Comparison of ENCODE assay signal across 22 cellular contexts in the genomic region with DNA sequence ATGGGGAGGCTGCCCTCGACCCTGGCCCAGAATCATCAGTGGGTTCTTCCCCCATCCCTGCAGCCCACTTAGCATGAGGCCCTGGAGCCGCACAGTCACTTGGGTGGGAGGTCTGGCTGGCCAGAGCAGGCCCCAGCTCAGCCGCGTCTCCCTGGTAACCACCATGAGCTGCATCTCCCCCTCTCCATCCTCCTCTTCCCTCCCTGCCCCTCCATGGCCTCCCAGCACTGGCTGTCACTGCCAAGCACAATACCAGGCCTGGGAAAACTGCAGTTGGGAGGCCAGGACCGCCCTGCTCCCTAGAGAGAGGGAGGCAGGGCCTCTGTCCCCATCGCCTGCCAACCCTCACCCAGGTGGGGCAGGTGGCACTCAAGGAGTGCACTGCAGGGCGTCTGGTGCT. TPM values are rescaled to one million over a fixed set of nuclear protein-coding genes. Genes with fewer than 3 reads are reported as not detected.
DNase-seq lines count a peak whose midpoint lies in the region; ATAC-seq and TF ChIP-seq lines count a peak whose summit lies in the region.
"Had no signal": no experiment of that assay in that cellular context is flagged by ENCODE, and none has a peak within 500 bp of the region (broad histone marks: within the 10 kb centered on the region; RNA-seq: fewer than 3 reads in every experiment).

No MANE protein-coding gene starts in this region.

- peak overlapping the region; percentile 50 for H3K27ac ChIP-seq in endodermal cell (ENCODE audit: low read depth, low read length)
- peak overlapping the region; percentile 18 to 19 for H3K27ac ChIP-seq in testis
- H3K27ac ChIP-seq: KMS-11 had no signal

- CTCF ChIA-PET in activated CD8-positive, alpha-beta T cell treated with anti-CD3 and anti-CD28 coated beads, Interleukin-2, amount 10 ng/mL, durations not matched to agents 7 days and 5 days (lab: Charles Lee), result interaction anchor here (1.9 kb wide), 1 partner anchor 8 kb away, joined by 7 read pairs; no protein-coding TSS in a partner anchor

- POLR2A ChIA-PET in activated CD8-positive, alpha-beta T cell treated with anti-CD3 and anti-CD28 coated beads, Interleukin-2, amount 10 ng/mL, durations not matched to agents 7 days and 5 days (lab: Charles Lee), result no interaction called here

- H3K36me3 ChIP-seq in endodermal cell (ENCODE audit: control insufficient read depth, insufficient read depth, low read length) (no peaks in the 10 kb centered on the region), testis (ENCODE audit: low read depth, missing control alignments) (no peaks in the 10 kb centered on the region)

- H3K4me3 ChIP-seq in endodermal cell (ENCODE audit: low read length), result no peak overlapping the region
- H3K4me3 ChIP-seq in testis, result no peak overlapping the region

- DNase-seq in NCI-H1417 (lab: John Stamatoyannopoulos, UW) (peak in 2 of 3 experiments; percentile 21 to 46), NCI-H1417 treated with DMSO at 0.1 percent for 48 hours (lab: John Stamatoyannopoulos, UW) (no peak), NCI-H2227 treated with DMSO at 0.1 percent for 48 hours (lab: John Stamatoyannopoulos, UW) (peak; percentile 32), endodermal cell (no peak), testis (no peak)
- DNase-seq in activated CD8-positive, alpha-beta T cell treated with anti-CD3 and anti-CD28 coated beads, Interleukin-2, amount 10 ng/mL, durations not matched to agents 7 days and 5 days, result no peak
- no peak for DNase-seq in stimulated activated effector memory CD8-positive, alpha-beta T cell treated with anti-CD3 and anti-CD28 coated beads, Interleukin-12 subunit alpha, Interleukin-12 subunit beta, amount 100 ng/mL, for 72 hours (ENCODE audit: low spot score in 2 of 2)
- DNase-seq: 8988T; activated CD4-positive, alpha-beta T cell treated with anti-CD3 and anti-CD28 coated beads, Interleukin-2, amount 50 U/mL, for 1 hour; activated CD8-positive, alpha-beta memory T cell treated with anti-CD3 and anti-CD28 coated beads, Interleukin-2, amount 50 U/mL, for 4 hours; activated naive CD8-positive, alpha-beta T cell treated with anti-CD3 and anti-CD28 coated beads, Interleukin-2, amount 10 ng/mL, durations not matched to agents 7 days and 5 days; AML-193; DMS79; HFFc6; kidney glomerular epithelial cell; NCI-H187; NCI-H510A treated with DMSO at 0.1 percent for 48 hours had no signal

- TF ChIP-seq CTCF in endodermal cell (conservative IDR thresholded peaks at IDR 0.05) (no peak), testis (IDR thresholded peaks at IDR 0.05) (no peak)

- no peak overlapping the region for H3K9ac ChIP-seq in endodermal cell (ENCODE audit: extremely low read depth, low read length, poor library complexity, severe bottlenecking)
- H3K9ac ChIP-seq: KMS-11 had no signal

- 75 to 78% methylated on average over 4 to 7 of the region's 7 CpGs for WGBS in endodermal cell (ENCODE audit: insufficient coverage in 1 of 2, insufficient read length in 1 of 2), 2 experiments
- 62 to 83% methylated on average over 7 of the region's 7 CpGs for WGBS in testis, 2 donors

- H3K27me3 ChIP-seq in endodermal cell (ENCODE audit: control insufficient read depth, insufficient read depth, low read length, poor library complexity, severe bottlenecking), result no peaks in the 10 kb centered on the region
- H3K27me3 ChIP-seq in testis, result no peaks in the 10 kb centered on the region

- H3K4me1 ChIP-seq in endodermal cell (ENCODE audit: control insufficient read depth, insufficient read depth, low read length) (no peaks in the 10 kb centered on the region), testis (peaks cover 20% of the 10 kb centered on the region)

- H3K27me3 Mint-ChIP-seq in endodermal cell (ENCODE audit: insufficient read depth), result no peaks in the 10 kb centered on the region
- peaks cover 3% of the 10 kb centered on the region for H3K27me3 Mint-ChIP-seq in activated CD8-positive, alpha-beta T cell treated with anti-CD3 and anti-CD28 coated beads, Interleukin-2, amount 10 ng/mL, durations not matched to agents 7 days and 5 days (ENCODE audit: low read depth)

- no peaks in the 10 kb centered on the region for H3K4me1 Mint-ChIP-seq in endodermal cell
- peaks cover 4% of the 10 kb centered on the region for H3K4me1 Mint-ChIP-seq in activated CD8-positive, alpha-beta T cell treated with anti-CD3 and anti-CD28 coated beads, Interleukin-2, amount 10 ng/mL, durations not matched to agents 7 days and 5 days (ENCODE audit: low read depth)
- peaks cover 9% of the 10 kb centered on the region for H3K4me1 Mint-ChIP-seq in stimulated activated effector memory CD8-positive, alpha-beta T cell treated with anti-CD3 and anti-CD28 coated beads, Interleukin-12 subunit alpha, Interleukin-12 subunit beta, amount 100 ng/mL, for 72 hours
- H3K4me1 Mint-ChIP-seq: memory B cell had no signal

- H3K9me3 ChIP-seq in endodermal cell (ENCODE audit: control insufficient read depth, low read length) (no peaks in the 10 kb centered on the region), testis (no peaks in the 10 kb centered on the region)

- H3K9me3 Mint-ChIP-seq in endodermal cell, result no peaks in the 10 kb centered on the region
- H3K9me3 Mint-ChIP-seq in activated CD8-positive, alpha-beta T cell treated with anti-CD3 and anti-CD28 coated beads, Interleukin-2, amount 10 ng/mL, durations not matched to agents 7 days and 5 days (ENCODE audit: insufficient read depth), result no peaks in the 10 kb centered on the region
- no peaks in the 10 kb centered on the region for H3K9me3 Mint-ChIP-seq in stimulated activated effector memory CD8-positive, alpha-beta T cell treated with anti-CD3 and anti-CD28 coated beads, Interleukin-12 subunit alpha, Interleukin-12 subunit beta, amount 100 ng/mL, for 72 hours
- H3K9me3 Mint-ChIP-seq: activated naive CD8-positive, alpha-beta T cell treated with anti-CD3 and anti-CD28 coated beads, Interleukin-2, amount 10 ng/mL, durations not matched to agents 7 days and 5 days; dendritic cell treated with granulocyte-macrophage colony-stimulating factor and Interleukin-4, amounts not matched to agents 40 ng/mL and 50 ng/mL, for 4 days; HFFc6; memory B cell had no signal

- no peak overlapping the region for H3K4me3 Mint-ChIP-seq in endodermal cell
- H3K4me3 Mint-ChIP-seq in activated CD8-positive, alpha-beta T cell treated with anti-CD3 and anti-CD28 coated beads, Interleukin-2, amount 10 ng/mL, durations not matched to agents 7 days and 5 days, result no peak overlapping the region
- no peak overlapping the region for H3K4me3 Mint-ChIP-seq in stimulated activated effector memory CD8-positive, alpha-beta T cell treated with anti-CD3 and anti-CD28 coated beads, Interleukin-12 subunit alpha, Interleukin-12 subunit beta, amount 100 ng/mL, for 72 hours
- H3K4me3 Mint-ChIP-seq: activated naive CD8-positive, alpha-beta T cell treated with anti-CD3 and anti-CD28 coated beads, Interleukin-2, amount 10 ng/mL, durations not matched to agents 7 days and 5 days; dendritic cell treated with granulocyte-macrophage colony-stimulating factor and Interleukin-4, amounts not matched to agents 40 ng/mL and 50 ng/mL, for 4 days; HFFc6; memory B cell had no signal

- H3K27ac Mint-ChIP-seq in endodermal cell, result no peak overlapping the region
- H3K27ac Mint-ChIP-seq in activated CD8-positive, alpha-beta T cell treated with anti-CD3 and anti-CD28 coated beads, Interleukin-2, amount 10 ng/mL, durations not matched to agents 7 days and 5 days, result no peak overlapping the region
- no peak overlapping the region for H3K27ac Mint-ChIP-seq in stimulated activated effector memory CD8-positive, alpha-beta T cell treated with anti-CD3 and anti-CD28 coated beads, Interleukin-12 subunit alpha, Interleukin-12 subunit beta, amount 100 ng/mL, for 72 hours
- H3K27ac Mint-ChIP-seq: activated naive CD8-positive, alpha-beta T cell treated with anti-CD3 and anti-CD28 coated beads, Interleukin-2, amount 10 ng/mL, durations not matched to agents 7 days and 5 days; dendritic cell treated with granulocyte-macrophage colony-stimulating factor and Interleukin-4, amounts not matched to agents 40 ng/mL and 50 ng/mL, for 4 days; HFFc6; memory B cell had no signal

- intact Hi-C loops in testis (cut with DNase I; ENCODE audit: low total_unique reads), result no loop called here

- no peaks in the 10 kb centered on the region for H3K36me3 Mint-ChIP-seq in endodermal cell (ENCODE audit: low read depth)
- H3K36me3 Mint-ChIP-seq in activated CD8-positive, alpha-beta T cell treated with anti-CD3 and anti-CD28 coated beads, Interleukin-2, amount 10 ng/mL, durations not matched to agents 7 days and 5 days (ENCODE audit: low read depth), result no peaks in the 10 kb centered on the region
- no peaks in the 10 kb centered on the region for H3K36me3 Mint-ChIP-seq in stimulated activated effector memory CD8-positive, alpha-beta T cell treated with anti-CD3 and anti-CD28 coated beads, Interleukin-12 subunit alpha, Interleukin-12 subunit beta, amount 100 ng/mL, for 72 hours
- H3K36me3 Mint-ChIP-seq: activated naive CD8-positive, alpha-beta T cell treated with anti-CD3 and anti-CD28 coated beads, Interleukin-2, amount 10 ng/mL, durations not matched to agents 7 days and 5 days; memory B cell had no signal

- ATAC-seq in activated CD8-positive, alpha-beta T cell treated with anti-CD3 and anti-CD28 coated beads, Interleukin-2, amount 10 ng/mL, durations not matched to agents 7 days and 5 days, result no peak
- no peak for ATAC-seq in GM18498 (IDR thresholded peaks at IDR 0.05; ENCODE audit: unreplicated experiment)
- ATAC-seq in stimulated activated effector memory CD8-positive, alpha-beta T cell treated with anti-CD3 and anti-CD28 coated beads, Interleukin-12 subunit alpha, Interleukin-12 subunit beta, amount 100 ng/mL, for 72 hours, result no peak

- TF ChIP-seq POLR2A in testis (IDR thresholded peaks at IDR 0.05), result no peak

RNA-seq across cellular contexts. Expression of a gene that starts 8.0 kb away (rescaled TPM):
- under 1 TPM; 0.27 to 0.90 TPM for total RNA-seq in endodermal cell
- 4.9 TPM for polyA plus RNA-seq in endodermal cell (2013, experiment 1 of 2)
- polyA plus RNA-seq in endodermal cell (2013, experiment 2 of 2), result 4.2 TPM
- total RNA-seq in testis, result 10 to 100 TPM; 76.5 to 87.0 TPM
- 50.1 TPM for polyA plus RNA-seq in testis (ENCODE audit: insufficient read depth, low read depth, low replicate concordance)
- total RNA-seq in activated CD8-positive, alpha-beta T cell treated with anti-CD3 and anti-CD28 coated beads, Interleukin-2, amount 10 ng/mL, durations not matched to agents 7 days and 5 days, result not detected
- total RNA-seq: activated naive CD8-positive, alpha-beta T cell treated with anti-CD3 and anti-CD28 coated beads, Interleukin-2, amount 10 ng/mL, durations not matched to agents 7 days and 5 days; HT-29 had no signal

RNA-seq across cellular contexts. Expression of a gene that starts 20.8 kb away (rescaled TPM):
- total RNA-seq in endodermal cell (10 to 100 TPM; 19.0 to 32.3 TPM), testis (10 to 100 TPM; 44.4 to 45.7 TPM)
- polyA plus RNA-seq in endodermal cell (2013, experiment 1 of 2), result 25.3 TPM
- 26.0 TPM for polyA plus RNA-seq in endodermal cell (2013, experiment 2 of 2)
- 82.2 TPM for polyA plus RNA-seq in testis (ENCODE audit: insufficient read depth, low read depth, low replicate concordance)
- 10 to 100 TPM; 37.5 to 38.2 TPM for total RNA-seq in activated CD8-positive, alpha-beta T cell treated with anti-CD3 and anti-CD28 coated beads, Interleukin-2, amount 10 ng/mL, durations not matched to agents 7 days and 5 days

RNA-seq across cellular contexts. Expression of a gene that starts 24.5 kb away (rescaled TPM):
- total RNA-seq in endodermal cell (10 to 100 TPM; 30.1 to 32.6 TPM), testis (10 to 100 TPM; 23.3 to 24.6 TPM)
- polyA plus RNA-seq in endodermal cell (2013, experiment 1 of 2), result 19.1 TPM
- 20.1 TPM for polyA plus RNA-seq in endodermal cell (2013, experiment 2 of 2)
- polyA plus RNA-seq in testis (ENCODE audit: insufficient read depth, low read depth, low replicate concordance), result 38.9 TPM
- 10 to 100 TPM; 31.3 to 31.9 TPM for total RNA-seq in activated CD8-positive, alpha-beta T cell treated with anti-CD3 and anti-CD28 coated beads, Interleukin-2, amount 10 ng/mL, durations not matched to agents 7 days and 5 days

RNA-seq across cellular contexts. Expression of a gene that starts 52.0 kb away (rescaled TPM):
- total RNA-seq in endodermal cell, result 10 to 100 TPM; 21.8 to 28.9 TPM
- 31.6 TPM for polyA plus RNA-seq in endodermal cell (2013, experiment 1 of 2)
- 27.1 TPM for polyA plus RNA-seq in endodermal cell (2013, experiment 2 of 2)
- total RNA-seq in testis, result 10 to 100 TPM; 45.3 to 62.6 TPM
- polyA plus RNA-seq in testis (ENCODE audit: insufficient read depth, low read depth, low replicate concordance), result 103 TPM
- 10 to 100 TPM; 33.0 to 35.2 TPM for total RNA-seq in activated CD8-positive, alpha-beta T cell treated with anti-CD3 and anti-CD28 coated beads, Interleukin-2, amount 10 ng/mL, durations not matched to agents 7 days and 5 days

RNA-seq across cellular contexts. Expression of a gene that starts 52.3 kb away (rescaled TPM):
- total RNA-seq in endodermal cell (100 to 1,000 TPM; 345 to 387 TPM), testis (100 to 1,000 TPM; 290 to 317 TPM)
- 403 TPM for polyA plus RNA-seq in endodermal cell (2013, experiment 1 of 2)
- polyA plus RNA-seq in endodermal cell (2013, experiment 2 of 2), result 394 TPM
- 621 TPM for polyA plus RNA-seq in testis (ENCODE audit: insufficient read depth, low read depth, low replicate concordance)
- 100 to 1,000 TPM; 302 to 308 TPM for total RNA-seq in activated CD8-positive, alpha-beta T cell treated with anti-CD3 and anti-CD28 coated beads, Interleukin-2, amount 10 ng/mL, durations not matched to agents 7 days and 5 days

Comparison
In these comparisons a context has a peak if more than half of its experiments do, and no peak if none do; other contexts are left out.
1. DNase-seq: peak in NCI-H1417 (2 of 3) and NCI-H2227 treated with DMSO at 0.1 percent for 48 hours (single experiment); none in NCI-H1417 treated with DMSO at 0.1 percent for 48 hours (single experiment), endodermal cell (single experiment), testis (single experiment), activated CD8-positive, alpha-beta T cell treated with anti-CD3 and anti-CD28 coated beads, Interleukin-2, amount 10 ng/mL, durations not matched to agents 7 days and 5 days (single experiment) and stimulated activated effector memory CD8-positive, alpha-beta T cell treated with anti-CD3 and anti-CD28 coated beads, Interleukin-12 subunit alpha, Interleukin-12 subunit beta, amount 100 ng/mL, for 72 hours (0 of 2).
2. RNA of a gene that starts 8.0 kb away (total RNA-seq): 76.5 to 87.0 TPM in testis; 0.27 to 0.90 TPM in endodermal cell and not detected in activated CD8-positive, alpha-beta T cell treated with anti-CD3 and anti-CD28 coated beads, Interleukin-2, amount 10 ng/mL, durations not matched to agents 7 days and 5 days; every median in the first group is over 10 times any median in the second.